Comparison of ENCODE assay signal across 2 cellular contexts in genomic region chr1:224160171-224160682, GRCh38.
TF ChIP-seq lines count a peak whose summit lies in the region.

No MANE protein-coding gene starts in this region.

TF ChIP-seq in GM23338, 12 proteins besides CTCF, POLR2A, EP300 and RAD21:
- TF ChIP-seq ZNF462 (CRISPR knock-in tag; IDR thresholded peaks at IDR 0.05) (no peak), EZH2phosphoT487 (IDR thresholded peaks at IDR 0.05; ENCODE audit: unreplicated experiment) (no peak), JUNB (IDR thresholded peaks at IDR 0.05; ENCODE audit: unreplicated experiment) (no peak), CREB1 (CRISPR knock-in tag; IDR thresholded peaks at IDR 0.05; ENCODE audit: low read depth) (no peak), STAT1 (IDR thresholded peaks at IDR 0.05; ENCODE audit: unreplicated experiment) (no peak), POLR2AphosphoS5 (IDR thresholded peaks at IDR 0.05; ENCODE audit: low read depth) (no peak), ZNF114 (CRISPR knock-in tag; IDR thresholded peaks at IDR 0.05) (no peak), EZH2 (IDR thresholded peaks at IDR 0.05; ENCODE audit: low read depth, unreplicated experiment) (no peak)
- TF ChIP-seq, protein P1, sequence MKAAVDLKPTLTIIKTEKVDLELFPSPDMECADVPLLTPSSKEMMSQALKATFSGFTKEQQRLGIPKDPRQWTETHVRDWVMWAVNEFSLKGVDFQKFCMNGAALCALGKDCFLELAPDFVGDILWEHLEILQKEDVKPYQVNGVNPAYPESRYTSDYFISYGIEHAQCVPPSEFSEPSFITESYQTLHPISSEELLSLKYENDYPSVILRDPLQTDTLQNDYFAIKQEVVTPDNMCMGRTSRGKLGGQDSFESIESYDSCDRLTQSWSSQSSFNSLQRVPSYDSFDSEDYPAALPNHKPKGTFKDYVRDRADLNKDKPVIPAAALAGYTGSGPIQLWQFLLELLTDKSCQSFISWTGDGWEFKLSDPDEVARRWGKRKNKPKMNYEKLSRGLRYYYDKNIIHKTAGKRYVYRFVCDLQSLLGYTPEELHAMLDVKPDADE (IDR thresholded peaks at IDR 0.05) = no peak

TF ChIP-seq in WTC11, 78 proteins besides CTCF, POLR2A, EP300 and RAD21 (continued from another document):
- TF ChIP-seq ZNF532 (CRISPR knock-in tag; IDR thresholded peaks at IDR 0.05; ENCODE audit: borderline replicate concordance) = no peak
- TF ChIP-seq, protein P2, sequence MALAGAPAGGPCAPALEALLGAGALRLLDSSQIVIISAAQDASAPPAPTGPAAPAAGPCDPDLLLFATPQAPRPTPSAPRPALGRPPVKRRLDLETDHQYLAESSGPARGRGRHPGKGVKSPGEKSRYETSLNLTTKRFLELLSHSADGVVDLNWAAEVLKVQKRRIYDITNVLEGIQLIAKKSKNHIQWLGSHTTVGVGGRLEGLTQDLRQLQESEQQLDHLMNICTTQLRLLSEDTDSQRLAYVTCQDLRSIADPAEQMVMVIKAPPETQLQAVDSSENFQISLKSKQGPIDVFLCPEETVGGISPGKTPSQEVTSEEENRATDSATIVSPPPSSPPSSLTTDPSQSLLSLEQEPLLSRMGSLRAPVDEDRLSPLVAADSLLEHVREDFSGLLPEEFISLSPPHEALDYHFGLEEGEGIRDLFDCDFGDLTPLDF (CRISPR knock-in tag; IDR thresholded peaks at IDR 0.05) = no peak
- TF ChIP-seq, protein P3, sequence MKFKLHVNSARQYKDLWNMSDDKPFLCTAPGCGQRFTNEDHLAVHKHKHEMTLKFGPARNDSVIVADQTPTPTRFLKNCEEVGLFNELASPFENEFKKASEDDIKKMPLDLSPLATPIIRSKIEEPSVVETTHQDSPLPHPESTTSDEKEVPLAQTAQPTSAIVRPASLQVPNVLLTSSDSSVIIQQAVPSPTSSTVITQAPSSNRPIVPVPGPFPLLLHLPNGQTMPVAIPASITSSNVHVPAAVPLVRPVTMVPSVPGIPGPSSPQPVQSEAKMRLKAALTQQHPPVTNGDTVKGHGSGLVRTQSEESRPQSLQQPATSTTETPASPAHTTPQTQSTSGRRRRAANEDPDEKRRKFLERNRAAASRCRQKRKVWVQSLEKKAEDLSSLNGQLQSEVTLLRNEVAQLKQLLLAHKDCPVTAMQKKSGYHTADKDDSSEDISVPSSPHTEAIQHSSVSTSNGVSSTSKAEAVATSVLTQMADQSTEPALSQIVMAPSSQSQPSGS (CRISPR knock-in tag; IDR thresholded peaks at IDR 0.05; ENCODE audit: borderline replicate concordance, low read depth) = no peak
- no peak for TF ChIP-seq ZNF263 (CRISPR knock-in tag; IDR thresholded peaks at IDR 0.05; ENCODE audit: low read depth)
- TF ChIP-seq, protein P4, sequence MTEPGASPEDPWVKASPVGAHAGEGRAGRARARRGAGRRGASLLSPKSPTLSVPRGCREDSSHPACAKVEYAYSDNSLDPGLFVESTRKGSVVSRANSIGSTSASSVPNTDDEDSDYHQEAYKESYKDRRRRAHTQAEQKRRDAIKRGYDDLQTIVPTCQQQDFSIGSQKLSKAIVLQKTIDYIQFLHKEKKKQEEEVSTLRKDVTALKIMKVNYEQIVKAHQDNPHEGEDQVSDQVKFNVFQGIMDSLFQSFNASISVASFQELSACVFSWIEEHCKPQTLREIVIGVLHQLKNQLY (CRISPR knock-in tag; IDR thresholded peaks at IDR 0.05) = no peak
- TF ChIP-seq, protein P5, sequence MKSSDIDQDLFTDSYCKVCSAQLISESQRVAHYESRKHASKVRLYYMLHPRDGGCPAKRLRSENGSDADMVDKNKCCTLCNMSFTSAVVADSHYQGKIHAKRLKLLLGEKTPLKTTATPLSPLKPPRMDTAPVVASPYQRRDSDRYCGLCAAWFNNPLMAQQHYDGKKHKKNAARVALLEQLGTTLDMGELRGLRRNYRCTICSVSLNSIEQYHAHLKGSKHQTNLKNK (CRISPR knock-in tag; IDR thresholded peaks at IDR 0.05) = no peak
- TF ChIP-seq ELF4 (CRISPR knock-in tag; IDR thresholded peaks at IDR 0.05; ENCODE audit: low read depth) = no peak
- TF ChIP-seq ETV6 (CRISPR knock-in tag; IDR thresholded peaks at IDR 0.05) = no peak
- TF ChIP-seq, protein P6, sequence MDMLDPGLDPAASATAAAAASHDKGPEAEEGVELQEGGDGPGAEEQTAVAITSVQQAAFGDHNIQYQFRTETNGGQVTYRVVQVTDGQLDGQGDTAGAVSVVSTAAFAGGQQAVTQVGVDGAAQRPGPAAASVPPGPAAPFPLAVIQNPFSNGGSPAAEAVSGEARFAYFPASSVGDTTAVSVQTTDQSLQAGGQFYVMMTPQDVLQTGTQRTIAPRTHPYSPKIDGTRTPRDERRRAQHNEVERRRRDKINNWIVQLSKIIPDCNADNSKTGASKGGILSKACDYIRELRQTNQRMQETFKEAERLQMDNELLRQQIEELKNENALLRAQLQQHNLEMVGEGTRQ (CRISPR knock-in tag; IDR thresholded peaks at IDR 0.05) = no peak
- TF ChIP-seq, protein P7, sequence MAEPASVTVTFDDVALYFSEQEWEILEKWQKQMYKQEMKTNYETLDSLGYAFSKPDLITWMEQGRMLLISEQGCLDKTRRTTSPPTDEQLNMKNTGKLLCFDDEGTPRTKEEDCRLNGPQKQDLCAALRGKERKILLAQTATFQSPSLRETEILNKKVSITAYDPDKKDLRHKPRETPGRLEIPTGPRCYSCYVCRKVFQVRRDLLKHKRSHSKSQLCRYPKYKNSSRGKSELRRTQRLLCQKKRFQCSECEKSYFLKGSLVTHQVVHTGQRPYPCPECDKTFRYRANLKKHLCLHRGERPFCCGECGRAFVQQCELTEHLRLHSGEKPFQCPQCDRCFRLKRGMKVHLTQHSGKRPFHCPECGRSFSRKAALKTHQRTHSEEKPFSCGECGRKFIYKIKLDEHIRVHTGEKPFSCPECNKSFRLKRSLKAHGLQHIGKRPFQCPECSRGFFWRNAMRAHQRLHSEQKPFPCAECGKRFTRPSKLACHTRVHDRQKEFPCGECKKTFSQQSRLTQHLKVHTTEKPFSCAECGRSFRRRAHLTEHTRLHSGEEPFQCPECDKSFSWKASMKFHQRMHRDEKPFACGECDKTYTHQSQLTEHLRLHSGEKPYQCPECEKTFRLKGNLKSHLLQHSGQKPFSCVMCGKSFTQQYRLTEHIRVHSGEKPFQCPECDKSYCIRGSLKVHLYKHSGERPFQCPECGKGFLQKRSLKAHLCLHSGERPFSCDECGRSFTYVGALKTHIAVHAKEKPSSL (CRISPR knock-in tag; conservative IDR thresholded peaks at IDR 0.05) = no peak
- TF ChIP-seq, protein P8, sequence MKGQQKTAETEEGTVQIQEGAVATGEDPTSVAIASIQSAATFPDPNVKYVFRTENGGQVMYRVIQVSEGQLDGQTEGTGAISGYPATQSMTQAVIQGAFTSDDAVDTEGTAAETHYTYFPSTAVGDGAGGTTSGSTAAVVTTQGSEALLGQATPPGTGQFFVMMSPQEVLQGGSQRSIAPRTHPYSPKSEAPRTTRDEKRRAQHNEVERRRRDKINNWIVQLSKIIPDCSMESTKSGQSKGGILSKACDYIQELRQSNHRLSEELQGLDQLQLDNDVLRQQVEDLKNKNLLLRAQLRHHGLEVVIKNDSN (CRISPR knock-in tag; IDR thresholded peaks at IDR 0.05) = no peak
- no peak for TF ChIP-seq ZNF416 (CRISPR knock-in tag; IDR thresholded peaks at IDR 0.05)
- TF ChIP-seq ARID4B (CRISPR knock-in tag; IDR thresholded peaks at IDR 0.05; ENCODE audit: borderline replicate concordance) = no peak
- no peak for TF ChIP-seq ATF1 (CRISPR knock-in tag; IDR thresholded peaks at IDR 0.05)
TF ChIP-seq in WTC11: peak in this region for 0.
